Comparison of ENCODE assay signal across 8 cellular contexts in genomic region chr11:78646564-78647185, GRCh38.
DNase-seq lines count a peak whose midpoint lies in the region; ATAC-seq, FAIRE-seq and TF ChIP-seq lines count a peak whose summit lies in the region.

No MANE protein-coding gene starts in this region.

- H3K36me3 ChIP-seq in pancreas = no peaks in the 10 kb centered on the region

- no peaks in the 10 kb centered on the region for H3K4me1 ChIP-seq in pancreas

- peak; percentile 83 to 91 (median 87) for ATAC-seq in pancreas
- no peak for ATAC-seq in HG03108 (IDR thresholded peaks at IDR 0.05; ENCODE audit: unreplicated experiment)
- no peak for ATAC-seq in HG03135 (IDR thresholded peaks at IDR 0.05; ENCODE audit: unreplicated experiment)

- H3K27ac ChIP-seq in pancreas = no peak overlapping the region

- H3K4me3 ChIP-seq in fibroblast of mammary gland (ENCODE audit: control insufficient read depth, low read depth, low read length) (no peak overlapping the region), pancreas (no peak overlapping the region)

- FAIRE-seq in pancreas (lab: Jason Lieb, UNC) = no peak

- 10 to 14% methylated on average over 7 of the region's 7 CpGs for WGBS in pancreas, 2 donors

- TF ChIP-seq CTCF in GM12873 (IDR thresholded peaks at IDR 0.05; ENCODE audit: insufficient read depth, low read depth, low read length, missing control alignments) (peak; percentile 83), fibroblast of mammary gland (conservative IDR thresholded peaks at IDR 0.05; ENCODE audit: control insufficient read depth, insufficient read depth, low read depth, low read length) (peak; percentile 82), pancreas (IDR thresholded peaks at IDR 0.05) (peak; percentile 73 to 89 (median 86))

- DNase-seq in HT-29 (ENCODE audit: low spot score) (peak; percentile 90), NCI-H82 (lab: John Stamatoyannopoulos, UW) (peak; percentile 76), fibroblast of mammary gland (ENCODE audit: low read depth) (peak; percentile 44), pancreas (peak in 5 of 6 donors; percentile 42 to 78 (median 49))
- peak; percentile 42 for DNase-seq in activated CD8-positive, alpha-beta memory T cell treated with anti-CD3 and anti-CD28 coated beads, Interleukin-2, amount 50 U/mL, for 4 hours

- no peaks in the 10 kb centered on the region for H3K27me3 ChIP-seq in pancreas

- H3K9me3 ChIP-seq in pancreas = no peaks in the 10 kb centered on the region

- intact Hi-C loops in pancreas (cut with DNase I) = loop anchor here in 2 of 3 donors (5.0 to 10.0 kb wide), 3 partner anchors 431 to 848 kb away; no protein-coding TSS in a partner anchor

Comparison
In these comparisons a context has a peak if more than half of its experiments do, and no peak if none do; other contexts are left out.
1. ATAC-seq: peak in pancreas (4 of 4); none in HG03108 (single experiment) and HG03135 (single experiment).
2. Peak in every context shown above with its lines, with median percentiles within 50 percentile points of each other: CTCF ChIP-seq and DNase-seq.